ENCODE assay signal across 8 cellular contexts in genomic region chr1:14925336-14926136, GRCh38.
A peak's percentile ranks its signal among the peaks of the same experiment; 100 is the strongest.
DNase-seq lines count a peak whose midpoint lies in the region; ATAC-seq, FAIRE-seq and TF ChIP-seq lines count a peak whose summit lies in the region.
"Had no signal": no experiment of that assay in that cellular context is flagged by ENCODE, and none has a peak within 500 bp of the region (broad histone marks: within the 10 kb centered on the region; RNA-seq: fewer than 3 reads in every experiment).

No MANE protein-coding gene starts in this region.

- TF ChIP-seq CTCF in bronchial epithelial cell (IDR thresholded peaks at IDR 0.05; ENCODE audit: insufficient read depth, low read length, severe bottlenecking) (no peak), lung (IDR thresholded peaks at IDR 0.05; ENCODE audit: control extremely low read depth, extremely low read depth) (no peak), testis (IDR thresholded peaks at IDR 0.05) (no peak)

- ATAC-seq in lung (ENCODE audit: insufficient read depth, low FRiP score) = no peak
- no peak for ATAC-seq in GM19035 (IDR thresholded peaks at IDR 0.05; ENCODE audit: unreplicated experiment)

- H3K9me3 ChIP-seq in MG63 = no peaks in the 10 kb centered on the region
- H3K9me3 ChIP-seq in lung (ENCODE audit: control insufficient read depth in 2 of 2, insufficient read depth in 1 of 2, low read length in 1 of 2) = no peaks in the 10 kb centered on the region
- no peaks in the 10 kb centered on the region for H3K9me3 ChIP-seq in testis
- H3K9me3 ChIP-seq in small intestine (ENCODE audit: control insufficient read depth, low read depth) = no peaks in the 10 kb centered on the region

- no peak overlapping the region for H3K27ac ChIP-seq in lung (ENCODE audit: low read depth in 1 of 2, low read length in 1 of 2)
- H3K27ac ChIP-seq in testis = peak overlapping the region in 1 of 2 donors; percentile 69
- no peak overlapping the region for H3K27ac ChIP-seq in small intestine (ENCODE audit: low read depth in 1 of 2, low read length in 1 of 2)

- intact Hi-C loops in testis (cut with DNase I; ENCODE audit: low total_unique reads) = loop anchor here (10.0 kb wide), 1 partner anchor 99 kb away; no protein-coding TSS in a partner anchor

- H3K27me3 ChIP-seq in MG63 = no peaks in the 10 kb centered on the region
- H3K27me3 ChIP-seq in bronchial epithelial cell (ENCODE audit: control insufficient read depth, insufficient read depth, low read length) = no peaks in the 10 kb centered on the region
- H3K27me3 ChIP-seq in lung (ENCODE audit: control insufficient read depth, insufficient read depth) = no peaks in the 10 kb centered on the region
- no peaks in the 10 kb centered on the region for H3K27me3 ChIP-seq in testis
- H3K27me3 ChIP-seq in small intestine (ENCODE audit: control insufficient read depth in 2 of 2, insufficient read depth in 2 of 2, low read length in 2 of 2) = peaks cover 5 to 7% of the 10 kb centered on the region in 2 donors

- FAIRE-seq in bronchial epithelial cell (lab: Jason Lieb, UNC) = no peak
- FAIRE-seq in small intestine (lab: Jason Lieb, UNC) = no peak

- no peaks in the 10 kb centered on the region; the same call in 1 of the 2 replicates for H3K36me3 ChIP-seq in MG63
- no peaks in the 10 kb centered on the region for H3K36me3 ChIP-seq in bronchial epithelial cell (ENCODE audit: control insufficient read depth, insufficient read depth, low read length)
- no peaks in the 10 kb centered on the region for H3K36me3 ChIP-seq in lung (ENCODE audit: control insufficient read depth in 2 of 2, insufficient read depth in 2 of 2, low read length in 2 of 2)
- no peaks in the 10 kb centered on the region for H3K36me3 ChIP-seq in testis (ENCODE audit: low read depth, missing control alignments)
- H3K36me3 ChIP-seq in small intestine (ENCODE audit: control insufficient read depth in 2 of 2, insufficient read depth in 2 of 2, low read length in 2 of 2) = no peaks in the 10 kb centered on the region

- peak overlapping the region; percentile 68 for H3K4me3 ChIP-seq in MG63
- peak overlapping the region; percentile 56 for H3K4me3 ChIP-seq in bronchial epithelial cell (ENCODE audit: low read depth, low read length)
- peak overlapping the region; percentile 62 for H3K4me3 ChIP-seq in lung
- H3K4me3 ChIP-seq in testis = peak overlapping the region; percentile 68 to 77
- no peak overlapping the region for H3K4me3 ChIP-seq in small intestine (ENCODE audit: low read depth in 1 of 2, low read length in 2 of 2)

- DNase-seq in MG63 (no peak), bronchial epithelial cell (ENCODE audit: low read depth) (no peak), lung (ENCODE audit: low spot score) (no peak), testis (no peak), NCI-H82 treated with DMSO at 0.1 percent for 48 hours (lab: John Stamatoyannopoulos, UW; ENCODE audit: unreplicated experiment) (no peak), small intestine (no peak)
- DNase-seq: NCI-H510A treated with DMSO at 0.1 percent for 48 hours had no signal

- TF ChIP-seq POLR2A in testis (IDR thresholded peaks at IDR 0.05) = no peak

- 42 to 43% methylated on average over 12 of the region's 12 CpGs for WGBS in lung, 2 donors
- 18 to 38% methylated on average over 12 of the region's 12 CpGs for WGBS in testis, 2 donors
- WGBS in small intestine, 3 donors = 40 to 45% (median 41%) methylated on average over 12 of the region's 12 CpGs

- H3K4me1 ChIP-seq in lung (ENCODE audit: control insufficient read depth in 2 of 2, insufficient read depth in 2 of 2, low read length in 2 of 2) = peaks cover 0 to 16% of the 10 kb centered on the region in 2 donors
- H3K4me1 ChIP-seq in testis = peaks cover 34% of the 10 kb centered on the region
- H3K4me1 ChIP-seq in small intestine (ENCODE audit: control insufficient read depth in 2 of 2, insufficient read depth in 1 of 2, low read depth in 1 of 2, low read length in 1 of 2) = peaks cover 0 to 7% of the 10 kb centered on the region in 2 donors

Comparison
In these comparisons a context has a peak if more than half of its experiments do, and no peak if none do; other contexts are left out.
1. H3K4me3 ChIP-seq: peak in MG63 (single experiment), bronchial epithelial cell (single experiment), lung (single experiment) and testis (2 of 2); none in small intestine (0 of 2).